17 cellular contexts compared by ENCODE assay signal in genomic region chr18:2312440-2312839, GRCh38.
A peak's percentile ranks its signal among the peaks of the same experiment; 100 is the strongest.
DNase-seq lines count a peak whose midpoint lies in the region; ATAC-seq lines count a peak whose summit lies in the region.
"Had no signal": no experiment of that assay in that cellular context is flagged by ENCODE, and none has a peak within 500 bp of the region (broad histone marks: within the 10 kb centered on the region; RNA-seq: fewer than 3 reads in every experiment).

No MANE protein-coding gene starts in this region.

- H3K27me3 Mint-ChIP-seq in T-helper 2 cell treated with Interferon-gamma antibody and Interleukin-4, amounts not matched to agents 5 μg/mL and 100 μg/mL, for 36 hours (ENCODE audit: low read depth) = no peaks in the 10 kb centered on the region

- no peak overlapping the region for H3K27ac Mint-ChIP-seq in T-helper 2 cell treated with Interferon-gamma antibody and Interleukin-4, amounts not matched to agents 5 μg/mL and 100 μg/mL, for 36 hours
- H3K27ac Mint-ChIP-seq: CD4-positive, CD25-positive, alpha-beta regulatory T cell; nephron had no signal

- ATAC-seq in GM18870 (IDR thresholded peaks at IDR 0.05; ENCODE audit: unreplicated experiment) (peak; percentile 68), GM21529 (IDR thresholded peaks at IDR 0.05; ENCODE audit: unreplicated experiment) (peak; percentile 66), HG03342 (IDR thresholded peaks at IDR 0.05; ENCODE audit: unreplicated experiment) (peak; percentile 68)
- ATAC-seq: activated T-cell treated with anti-CD3 and anti-CD28 coated beads, Interleukin-2, amount 50 U/mL, for 4 hours; gastroesophageal sphincter; left colon; Panc1 had no signal

- no peaks in the 10 kb centered on the region for H3K4me1 Mint-ChIP-seq in T-helper 2 cell treated with Interferon-gamma antibody and Interleukin-4, amounts not matched to agents 5 μg/mL and 100 μg/mL, for 36 hours (ENCODE audit: low read depth)
- H3K4me1 Mint-ChIP-seq: CD4-positive, CD25-positive, alpha-beta regulatory T cell had no signal

- DNase-seq in SKM-1 treated with dmso at 0.1 percent for 144 hours (lab: John Stamatoyannopoulos, UW; ENCODE audit: unreplicated experiment) (peak; percentile 51), retina (no peak), cerebellar cortex (ENCODE audit: low spot score) (no peak), globus pallidus (ENCODE audit: low spot score) (no peak)
- DNase-seq in T-helper 2 cell treated with Interferon-gamma antibody and Interleukin-4, amounts not matched to agents 5 μg/mL and 100 μg/mL, for 36 hours (ENCODE audit: low spot score) = no peak
- DNase-seq: activated T-cell treated with anti-CD3 and anti-CD28 coated beads, Interleukin-2, amount 50 U/mL, for 4 hours; CD4-positive, CD25-positive, alpha-beta regulatory T cell; effector CD8-positive, alpha-beta T cell; left colon; NCI-H2081 treated with DMSO at 0.1 percent for 48 hours; uterus had no signal

- no peaks in the 10 kb centered on the region for H3K9me3 Mint-ChIP-seq in T-helper 2 cell treated with Interferon-gamma antibody and Interleukin-4, amounts not matched to agents 5 μg/mL and 100 μg/mL, for 36 hours
- H3K9me3 Mint-ChIP-seq: activated T-cell treated with anti-CD3 and anti-CD28 coated beads, Interleukin-2, amount 50 U/mL, for 4 hours; nephron had no signal

- H3K4me3 Mint-ChIP-seq in T-helper 2 cell treated with Interferon-gamma antibody and Interleukin-4, amounts not matched to agents 5 μg/mL and 100 μg/mL, for 36 hours = no peak overlapping the region
- H3K4me3 Mint-ChIP-seq: activated T-cell treated with anti-CD3 and anti-CD28 coated beads, Interleukin-2, amount 50 U/mL, for 4 hours; CD4-positive, CD25-positive, alpha-beta regulatory T cell; nephron had no signal

- no peaks in the 10 kb centered on the region for H3K36me3 Mint-ChIP-seq in T-helper 2 cell treated with Interferon-gamma antibody and Interleukin-4, amounts not matched to agents 5 μg/mL and 100 μg/mL, for 36 hours (ENCODE audit: low read depth)
- H3K36me3 Mint-ChIP-seq: CD4-positive, CD25-positive, alpha-beta regulatory T cell had no signal
